ENCODE assay signal across 23 cellular contexts in the genomic region with DNA sequence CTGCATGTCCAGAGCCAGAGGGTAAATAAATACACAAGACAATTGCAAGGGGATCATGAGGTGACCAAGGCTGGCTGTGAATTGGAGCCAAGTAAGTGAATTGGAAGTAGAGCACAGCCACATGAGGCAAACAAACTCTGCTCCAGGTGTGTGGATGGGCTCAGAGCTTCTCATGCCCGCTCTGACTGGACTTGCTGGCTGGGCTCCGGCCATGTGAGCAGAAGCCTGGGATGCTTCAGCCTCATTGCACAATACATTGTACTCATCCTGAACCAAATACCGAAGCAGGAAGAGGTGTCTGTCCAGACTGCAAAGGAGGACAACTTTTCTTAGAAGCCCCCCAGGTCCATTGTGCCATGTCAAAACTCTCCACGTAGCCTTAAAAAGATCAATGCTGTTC.
"Had no signal": no experiment of that assay in that cellular context is flagged by ENCODE, and none has a peak within 500 bp of the region (broad histone marks: within the 10 kb centered on the region; RNA-seq: fewer than 3 reads in every experiment).

No MANE protein-coding gene starts in this region.

- H3K9me3 ChIP-seq: ascending aorta, body of pancreas had no signal

- H3K4me3 ChIP-seq: ascending aorta, body of pancreas, PC-9 had no signal

- DNase-seq: activated CD4-positive, alpha-beta memory T cell treated with anti-CD3 and anti-CD28 coated beads, Interleukin-2, amount 10 ng/mL, durations not matched to agents 7 days and 5 days; activated CD4-positive, alpha-beta T cell treated with anti-CD3 and anti-CD28 coated beads, Interleukin-2, amount 50 U/mL, for 1 hour; activated CD4-positive, CD25-positive, alpha-beta regulatory T cell; activated CD8-positive, alpha-beta memory T cell treated with anti-CD3 and anti-CD28 coated beads, Interleukin-2, amount 50 U/mL, for 4 hours; activated T-cell treated with anti-CD3 and anti-CD28 coated beads, Interleukin-2, amount 50 U/mL, for 72 hours; amniotic stem cell; body of pancreas; Kasumi-1; KBM-7; NCI-H1048; NCI-H1417 treated with DMSO at 0.1 percent for 48 hours; NCI-H1694; NCI-H2029; NCI-H2107; NCI-H2171 treated with DMSO at 0.1 percent for 48 hours; NCI-H510A treated with DMSO at 0.1 percent for 48 hours; NCI-H69; PC-9; SHP77 treated with DMSO at 0.1 percent for 48 hours; T-helper 17 cell; T-helper 9 cell had no signal

- H3K27ac ChIP-seq: ascending aorta, body of pancreas, PC-9 had no signal

- H3K36me3 ChIP-seq: ascending aorta had no signal

- H2AFZ ChIP-seq: PC-9 had no signal

- ATAC-seq: activated T-cell treated with anti-CD3 and anti-CD28 coated beads, Interleukin-2, amount 50 U/mL, for 72 hours; body of pancreas; T-helper 17 cell had no signal

- H3K4me2 ChIP-seq: PC-9 had no signal

- H3K27me3 ChIP-seq: body of pancreas had no signal

- H3K4me1 ChIP-seq: ascending aorta had no signal

- FAIRE-seq: TTC549 had no signal
